9 cellular contexts compared by ENCODE assay signal in genomic region chr5:172758077-172758835, GRCh38. TPM values are rescaled to one million over a fixed set of nuclear protein-coding genes. Genes with fewer than 3 reads are reported as not detected.
DNase-seq lines count a peak whose midpoint lies in the region; ATAC-seq lines count a peak whose summit lies in the region.
"Had no signal": no experiment of that assay in that cellular context is flagged by ENCODE, and none has a peak within 500 bp of the region (broad histone marks: within the 10 kb centered on the region; RNA-seq: fewer than 3 reads in every experiment).

No MANE protein-coding gene starts in this region.

- POLR2A ChIA-PET in activated CD4-positive, alpha-beta memory T cell treated with anti-CD3 and anti-CD28 coated beads for 36 hours (lab: Charles Lee) = no interaction called here

- H3K27me3 ChIP-seq in BLaER1 treated with 17β-estradiol and CSF1 and Interleukin-3, amounts not matched to agents 10 nM and 100 nM = no peaks in the 10 kb centered on the region
- no peaks in the 10 kb centered on the region for H3K27me3 ChIP-seq in SJCRH30

- intact Hi-C loops in activated CD4-positive, alpha-beta memory T cell treated with anti-CD3 and anti-CD28 coated beads for 36 hours (cut with micrococcal nuclease) = no loop called here

- H3K9me3 ChIP-seq in BLaER1 treated with 17β-estradiol and CSF1 and Interleukin-3, amounts not matched to agents 10 nM and 100 nM (replicated peaks in 1 of 11) = peaks cover 0 to 20% (median 9%) of the 10 kb centered on the region in 11 experiments; a peak in 15 of 22 replicates
- H3K9me3 ChIP-seq in SJCRH30 (replicated peaks) = no peaks in the 10 kb centered on the region; the same call in 1 of the 2 replicates

- no peak overlapping the region for H3K4me3 Mint-ChIP-seq in activated CD4-positive, alpha-beta memory T cell treated with anti-CD3 and anti-CD28 coated beads for 36 hours
- H3K4me3 Mint-ChIP-seq in activated T-cell treated with anti-CD3 and anti-CD28 coated beads, Interleukin-2, amount 50 U/mL, for 4 hours = no peak overlapping the region
- H3K4me3 Mint-ChIP-seq: activated T-cell treated with anti-CD3 and anti-CD28 coated beads, Interleukin-2, amount 50 U/mL, for 72 hours had no signal

- peak overlapping the region; percentile 42 to 87 (median 68) for H3K4me2 ChIP-seq in BLaER1 treated with 17β-estradiol and CSF1 and Interleukin-3, amounts not matched to agents 10 nM and 100 nM

- peaks cover 11% of the 10 kb centered on the region for H3K9me3 Mint-ChIP-seq in activated CD4-positive, alpha-beta memory T cell treated with anti-CD3 and anti-CD28 coated beads for 36 hours
- H3K9me3 Mint-ChIP-seq in activated T-cell treated with anti-CD3 and anti-CD28 coated beads, Interleukin-2, amount 50 U/mL, for 4 hours = peaks cover 12% of the 10 kb centered on the region

- peaks cover 2% of the 10 kb centered on the region for H3K4me1 Mint-ChIP-seq in activated CD4-positive, alpha-beta memory T cell treated with anti-CD3 and anti-CD28 coated beads for 36 hours (ENCODE audit: low read depth)
- no peaks in the 10 kb centered on the region for H3K4me1 Mint-ChIP-seq in activated T-cell treated with anti-CD3 and anti-CD28 coated beads, Interleukin-2, amount 50 U/mL, for 4 hours (ENCODE audit: low read depth)

- ATAC-seq in GM18861 (IDR thresholded peaks at IDR 0.05; ENCODE audit: unreplicated experiment) = no peak
- no peak for ATAC-seq in GM21360 (IDR thresholded peaks at IDR 0.05; ENCODE audit: unreplicated experiment)
- no peak for ATAC-seq in activated T-cell treated with anti-CD3 and anti-CD28 coated beads, Interleukin-2, amount 50 U/mL, for 4 hours
- ATAC-seq: activated T-cell treated with anti-CD3 and anti-CD28 coated beads, Interleukin-2, amount 50 U/mL, for 72 hours had no signal

- H3K4me1 ChIP-seq in BLaER1 treated with 17β-estradiol and CSF1 and Interleukin-3, amounts not matched to agents 10 nM and 100 nM = peaks cover 20 to 32% (median 25%) of the 10 kb centered on the region in 10 experiments
- H3K4me1 ChIP-seq in SJCRH30 = 0 out of 2 replicates have a peak, but pooled peaks cover 2% of the 10 kb centered on the region

- H3K27ac Mint-ChIP-seq in activated CD4-positive, alpha-beta memory T cell treated with anti-CD3 and anti-CD28 coated beads for 36 hours = no peak overlapping the region
- H3K27ac Mint-ChIP-seq: activated T-cell treated with anti-CD3 and anti-CD28 coated beads, Interleukin-2, amount 50 U/mL, for 72 hours had no signal

- DNase-seq in SJCRH30 = peak; percentile 55 to 71
- peak; percentile 95 for DNase-seq in fibroblast of peridontal ligament (ENCODE audit: extremely low read depth)
- peak; percentile 85 for DNase-seq in non-pigmented ciliary epithelial cell (ENCODE audit: low read depth)
- DNase-seq in activated CD4-positive, alpha-beta memory T cell treated with anti-CD3 and anti-CD28 coated beads for 36 hours = no peak
- no peak for DNase-seq in activated T-cell treated with anti-CD3 and anti-CD28 coated beads, Interleukin-2, amount 50 U/mL, for 4 hours
- DNase-seq: activated T-cell treated with anti-CD3 and anti-CD28 coated beads, Interleukin-2, amount 50 U/mL, for 72 hours had no signal

- peak overlapping the region in 3 of 11 experiments; percentile 8 to 68 (median 51); a peak in 5 of 22 replicates for H3K9ac ChIP-seq in BLaER1 treated with 17β-estradiol and CSF1 and Interleukin-3, amounts not matched to agents 10 nM and 100 nM

- CTCF ChIA-PET in activated CD4-positive, alpha-beta memory T cell treated with anti-CD3 and anti-CD28 coated beads for 36 hours (lab: Charles Lee) = interaction anchor here (1.2 kb wide), 1 partner anchor 43 kb away, joined by 4 read pairs; no protein-coding TSS in a partner anchor

- H3K27ac ChIP-seq in BLaER1 treated with 17β-estradiol and CSF1 and Interleukin-3, amounts not matched to agents 10 nM and 100 nM = peak overlapping the region in 6 of 11 experiments; percentile 21 to 83 (median 46); a peak in 7 of 22 replicates
- H3K27ac ChIP-seq in SJCRH30 = no peak overlapping the region

- H4K20me1 ChIP-seq in BLaER1 treated with 17β-estradiol and CSF1 and Interleukin-3, amounts not matched to agents 10 nM and 100 nM = no peaks in the 10 kb centered on the region

- no peaks in the 10 kb centered on the region for H3K27me3 Mint-ChIP-seq in activated CD4-positive, alpha-beta memory T cell treated with anti-CD3 and anti-CD28 coated beads for 36 hours
- H3K27me3 Mint-ChIP-seq in activated T-cell treated with anti-CD3 and anti-CD28 coated beads, Interleukin-2, amount 50 U/mL, for 4 hours (ENCODE audit: low read depth) = no peaks in the 10 kb centered on the region

- H3K36me3 ChIP-seq in BLaER1 treated with 17β-estradiol and CSF1 and Interleukin-3, amounts not matched to agents 10 nM and 100 nM = no peaks in the 10 kb centered on the region
- no peaks in the 10 kb centered on the region for H3K36me3 ChIP-seq in SJCRH30

- H3K4me3 ChIP-seq in BLaER1 treated with 17β-estradiol and CSF1 and Interleukin-3, amounts not matched to agents 10 nM and 100 nM = no peak overlapping the region
- peak overlapping the region; percentile 15 for H3K4me3 ChIP-seq in SJCRH30

- no peaks in the 10 kb centered on the region for H3K36me3 Mint-ChIP-seq in activated CD4-positive, alpha-beta memory T cell treated with anti-CD3 and anti-CD28 coated beads for 36 hours
- H3K36me3 Mint-ChIP-seq in activated T-cell treated with anti-CD3 and anti-CD28 coated beads, Interleukin-2, amount 50 U/mL, for 4 hours (ENCODE audit: insufficient read depth) = no peaks in the 10 kb centered on the region

RNA-seq across cellular contexts. Expression of gene DUSP1, which starts 12.7 kb away (rescaled TPM):
- 18.1 and 19.4 TPM in 2 replicates for total RNA-seq in SJCRH30 (2014; rRNA removed; shearing (Covaris generic))
- total RNA-seq in activated CD4-positive, alpha-beta memory T cell treated with anti-CD3 and anti-CD28 coated beads for 36 hours = 10 to 100 TPM; 10.6 to 10.7 TPM
- total RNA-seq in activated T-cell treated with anti-CD3 and anti-CD28 coated beads, Interleukin-2, amount 50 U/mL, for 4 hours = 10 to 100 TPM; 11.4 to 15.0 (median 15.0) TPM

Comparison
In these comparisons a context has a peak if more than half of its experiments do, and no peak if none do; other contexts are left out.
1. DNase-seq: peak in SJCRH30 (2 of 2), fibroblast of peridontal ligament (single experiment) and non-pigmented ciliary epithelial cell (single experiment); none in activated CD4-positive, alpha-beta memory T cell treated with anti-CD3 and anti-CD28 coated beads for 36 hours (single experiment) and activated T-cell treated with anti-CD3 and anti-CD28 coated beads, Interleukin-2, amount 50 U/mL, for 4 hours (single experiment).